Comparison of ENCODE assay signal across 8 cellular contexts in genomic region chr2:88055436-88056128, GRCh38. TPM values are rescaled to one million over a fixed set of nuclear protein-coding genes. Genes with fewer than 3 reads are reported as not detected.
DNase-seq lines count a peak whose midpoint lies in the region; ATAC-seq and TF ChIP-seq lines count a peak whose summit lies in the region.

KRCC1 (minus strand) TSS chr2:88055783; CDS start chr2:88028563, 27,220 bp downstream.

- DNase-seq in Calu3 = peak; percentile 95
- DNase-seq in NT2/D1 (ENCODE audit: low read depth, low spot score) = peak; percentile 96
- peak; percentile 96 for DNase-seq in activated CD8-positive, alpha-beta memory T cell treated with anti-CD3 and anti-CD28 coated beads, Interleukin-2, amount 10 ng/mL, durations not matched to agents 7 days and 5 days
- peak; percentile 97 for DNase-seq in mesendoderm
- peak; percentile 91 for DNase-seq in stimulated activated CD8-positive, alpha-beta memory T cell treated with anti-CD3 and anti-CD28 coated beads, Interleukin-12 subunit alpha, Interleukin-12 subunit beta, amount 100 ng/mL, for 4 hours (ENCODE audit: low read depth)

- H3K79me1 ChIP-seq in mesendoderm (ENCODE audit: low read length) = peaks cover 10% of the 10 kb centered on the region

- H3K9me3 ChIP-seq in HUES48 (ENCODE audit: control insufficient read depth, insufficient read depth, low read length) (no peaks in the 10 kb centered on the region), NT2/D1 (ENCODE audit: insufficient read depth, low read length) (no peaks in the 10 kb centered on the region), endocrine pancreas (ENCODE audit: control insufficient read depth, low read length) (no peaks in the 10 kb centered on the region)

- peak within 1 kb of the TSS; percentile 79 for H3K4me3 Mint-ChIP-seq in Calu3 (ENCODE audit: low read depth, unreplicated experiment)
- H3K4me3 Mint-ChIP-seq in activated CD8-positive, alpha-beta memory T cell treated with anti-CD3 and anti-CD28 coated beads, Interleukin-2, amount 10 ng/mL, durations not matched to agents 7 days and 5 days = peak within 1 kb of the TSS; percentile 89

- no peak within 1 kb of the TSS for H4K5ac ChIP-seq in mesendoderm (ENCODE audit: low read length)

- peaks cover 45% of the 10 kb centered on the region for H3K4me1 Mint-ChIP-seq in Calu3 (ENCODE audit: low read depth, unreplicated experiment)
- peaks cover 48% of the 10 kb centered on the region for H3K4me1 Mint-ChIP-seq in activated CD8-positive, alpha-beta memory T cell treated with anti-CD3 and anti-CD28 coated beads, Interleukin-2, amount 10 ng/mL, durations not matched to agents 7 days and 5 days

- peak within 1 kb of the TSS; percentile 95 for H3K56ac ChIP-seq in mesendoderm (ENCODE audit: low read length)

- TF ChIP-seq CTCF in Calu3 (IDR thresholded peaks at IDR 0.05; ENCODE audit: unreplicated experiment) = no peak

- peak within 1 kb of the TSS; percentile 96 for H4K8ac ChIP-seq in mesendoderm (ENCODE audit: low read depth, low read length)

- no peak within 1 kb of the TSS for H3K23ac ChIP-seq in mesendoderm (ENCODE audit: low read length)

- no peak within 1 kb of the TSS for H2BK120ac ChIP-seq in mesendoderm (ENCODE audit: low read depth, low read length)

- CTCF ChIA-PET in Calu3 (lab: Charles Lee) = no interaction called here
- CTCF ChIA-PET in activated CD8-positive, alpha-beta memory T cell treated with anti-CD3 and anti-CD28 coated beads, Interleukin-2, amount 10 ng/mL, durations not matched to agents 7 days and 5 days (lab: Charles Lee) = interaction anchor here (0.8 to 1.1 kb wide), 2 partner anchors 38 to 104 kb away, joined by 3 read pairs; no protein-coding TSS in a partner anchor

- peaks cover 16% of the 10 kb centered on the region for H3K79me2 ChIP-seq in mesendoderm (ENCODE audit: control insufficient read depth, insufficient read depth, low read length)

- WGBS in mesendoderm (ENCODE audit: extremely low coverage, insufficient coverage, low lambda C conversion rate) = no CpG with 5 or more reads among the region's 71 CpGs

- H3K18ac ChIP-seq in mesendoderm (ENCODE audit: low read length) = peak within 1 kb of the TSS; percentile 97

- H3K27ac ChIP-seq in HUES48 (ENCODE audit: low read depth, low read length) (peak within 1 kb of the TSS; percentile 94), mesendoderm (ENCODE audit: low read depth, low read length) (peak within 1 kb of the TSS; percentile 95)

- peak within 1 kb of the TSS; percentile 46 for H2BK5ac ChIP-seq in mesendoderm (ENCODE audit: low read length)

- ATAC-seq in GM21423 (IDR thresholded peaks at IDR 0.05; ENCODE audit: unreplicated experiment) = peak; percentile 90
- peak; percentile 98 for ATAC-seq in activated CD8-positive, alpha-beta memory T cell treated with anti-CD3 and anti-CD28 coated beads, Interleukin-2, amount 10 ng/mL, durations not matched to agents 7 days and 5 days

- intact Hi-C loops in Calu3 (cut with micrococcal nuclease; ENCODE audit: unreplicated experiment) = no loop called here

- peaks cover 13% of the 10 kb centered on the region for H3K4me1 ChIP-seq in HUES48 (ENCODE audit: control insufficient read depth, insufficient read depth, low read length)
- H3K4me1 ChIP-seq in NT2/D1 (ENCODE audit: insufficient read depth, insufficient read length) = no peaks in the 10 kb centered on the region
- H3K4me1 ChIP-seq in endocrine pancreas (ENCODE audit: control insufficient read depth, insufficient read depth, low read length) = peaks cover 7% of the 10 kb centered on the region
- peaks cover 6% of the 10 kb centered on the region for H3K4me1 ChIP-seq in mesendoderm (ENCODE audit: control insufficient read depth, low read depth, low read length)

- H3K36me3 ChIP-seq in HUES48 (ENCODE audit: control insufficient read depth, insufficient read depth, low read length) (peaks cover 4% of the 10 kb centered on the region; the same call in 1 of the 2 replicates), NT2/D1 (ENCODE audit: insufficient read depth, insufficient read length, low read length) (peaks cover 28% of the 10 kb centered on the region), endocrine pancreas (ENCODE audit: control insufficient read depth, insufficient read depth, low read length) (no peaks in the 10 kb centered on the region), mesendoderm (ENCODE audit: control insufficient read depth, insufficient read depth, low read length) (no peaks in the 10 kb centered on the region)

- H3K9me3 Mint-ChIP-seq in Calu3 (ENCODE audit: low read depth, unreplicated experiment) = no peaks in the 10 kb centered on the region
- H3K9me3 Mint-ChIP-seq in activated CD8-positive, alpha-beta memory T cell treated with anti-CD3 and anti-CD28 coated beads, Interleukin-2, amount 10 ng/mL, durations not matched to agents 7 days and 5 days (ENCODE audit: low read depth) = no peaks in the 10 kb centered on the region

- H3K4me3 ChIP-seq in HUES48 (ENCODE audit: low read depth, low read length) (peak within 1 kb of the TSS; percentile 82), NT2/D1 (ENCODE audit: insufficient read length, low read depth) (peak within 1 kb of the TSS; percentile 79), endocrine pancreas (ENCODE audit: control insufficient read depth, insufficient read depth, low read length) (peak within 1 kb of the TSS; percentile 94), mesendoderm (ENCODE audit: low read length) (peak within 1 kb of the TSS; percentile 88)

- peaks cover 54% of the 10 kb centered on the region for H3K36me3 Mint-ChIP-seq in Calu3 (ENCODE audit: insufficient read depth, unreplicated experiment)
- H3K36me3 Mint-ChIP-seq in activated CD8-positive, alpha-beta memory T cell treated with anti-CD3 and anti-CD28 coated beads, Interleukin-2, amount 10 ng/mL, durations not matched to agents 7 days and 5 days = peaks cover 35% of the 10 kb centered on the region

- H3K9ac ChIP-seq in HUES48 (ENCODE audit: low read depth, low read length) (peak within 1 kb of the TSS; percentile 95), NT2/D1 (ENCODE audit: insufficient read length, low read depth) (peak within 1 kb of the TSS; percentile 87), endocrine pancreas (ENCODE audit: control insufficient read depth, insufficient read depth, low read length) (peak within 1 kb of the TSS; percentile 97), mesendoderm (ENCODE audit: low read length) (peak within 1 kb of the TSS; percentile 92)

- TSS peak; percentile 93 for BruUV-seq in Calu3 (replicated peaks; lab: Mats Ljungman, UMichigan)

- H2AK5ac ChIP-seq in mesendoderm (ENCODE audit: low read length) = no peak within 1 kb of the TSS

- H3K4ac ChIP-seq in mesendoderm (ENCODE audit: low read depth, low read length) = peak within 1 kb of the TSS; percentile 96

- peak within 1 kb of the TSS; percentile 54 for H3K4me2 ChIP-seq in mesendoderm (ENCODE audit: low read length)

- H3K27me3 Mint-ChIP-seq in Calu3 (ENCODE audit: unreplicated experiment) = no peaks in the 10 kb centered on the region
- no peaks in the 10 kb centered on the region for H3K27me3 Mint-ChIP-seq in activated CD8-positive, alpha-beta memory T cell treated with anti-CD3 and anti-CD28 coated beads, Interleukin-2, amount 10 ng/mL, durations not matched to agents 7 days and 5 days

- H3K27me3 ChIP-seq in HUES48 (ENCODE audit: control insufficient read depth, insufficient read depth, low read length) = no peaks in the 10 kb centered on the region
- no peaks in the 10 kb centered on the region for H3K27me3 ChIP-seq in NT2/D1 (ENCODE audit: insufficient read depth, insufficient read length)
- no peaks in the 10 kb centered on the region for H3K27me3 ChIP-seq in endocrine pancreas (ENCODE audit: control insufficient read depth, insufficient read depth, low read length)
- H3K27me3 ChIP-seq in mesendoderm (ENCODE audit: insufficient read depth, low read length, poor library complexity) = no peaks in the 10 kb centered on the region

- peak within 1 kb of the TSS; percentile 79 for H3K27ac Mint-ChIP-seq in Calu3 (ENCODE audit: unreplicated experiment)
- peak within 1 kb of the TSS; percentile 92 for H3K27ac Mint-ChIP-seq in activated CD8-positive, alpha-beta memory T cell treated with anti-CD3 and anti-CD28 coated beads, Interleukin-2, amount 10 ng/mL, durations not matched to agents 7 days and 5 days

- H2BK15ac ChIP-seq in mesendoderm (replicated peaks; ENCODE audit: low read depth) = no peak within 1 kb of the TSS

RNA-seq across cellular contexts. Expression of gene KRCC1, which starts in this region (rescaled TPM):
- 31.9 and 32.1 TPM in 2 replicates for total RNA-seq in Calu3 (2022)
- 10 to 100 TPM; 12.4 to 20.0 TPM for total RNA-seq in activated CD8-positive, alpha-beta memory T cell treated with anti-CD3 and anti-CD28 coated beads, Interleukin-2, amount 10 ng/mL, durations not matched to agents 7 days and 5 days
- 11.1 TPM for polyA plus RNA-seq in mesendoderm (2013, experiment 1 of 2)
- polyA plus RNA-seq in mesendoderm (2013, experiment 2 of 2) = 11.1 TPM

Comparison
In these comparisons a context has a peak if more than half of its experiments do, and no peak if none do; other contexts are left out.
1. Peak in every context shown above with its lines: DNase-seq, ATAC-seq, H3K4me3 ChIP-seq and H3K27ac ChIP-seq.